ENCODE assay signal across 9 cellular contexts in the genomic region with DNA sequence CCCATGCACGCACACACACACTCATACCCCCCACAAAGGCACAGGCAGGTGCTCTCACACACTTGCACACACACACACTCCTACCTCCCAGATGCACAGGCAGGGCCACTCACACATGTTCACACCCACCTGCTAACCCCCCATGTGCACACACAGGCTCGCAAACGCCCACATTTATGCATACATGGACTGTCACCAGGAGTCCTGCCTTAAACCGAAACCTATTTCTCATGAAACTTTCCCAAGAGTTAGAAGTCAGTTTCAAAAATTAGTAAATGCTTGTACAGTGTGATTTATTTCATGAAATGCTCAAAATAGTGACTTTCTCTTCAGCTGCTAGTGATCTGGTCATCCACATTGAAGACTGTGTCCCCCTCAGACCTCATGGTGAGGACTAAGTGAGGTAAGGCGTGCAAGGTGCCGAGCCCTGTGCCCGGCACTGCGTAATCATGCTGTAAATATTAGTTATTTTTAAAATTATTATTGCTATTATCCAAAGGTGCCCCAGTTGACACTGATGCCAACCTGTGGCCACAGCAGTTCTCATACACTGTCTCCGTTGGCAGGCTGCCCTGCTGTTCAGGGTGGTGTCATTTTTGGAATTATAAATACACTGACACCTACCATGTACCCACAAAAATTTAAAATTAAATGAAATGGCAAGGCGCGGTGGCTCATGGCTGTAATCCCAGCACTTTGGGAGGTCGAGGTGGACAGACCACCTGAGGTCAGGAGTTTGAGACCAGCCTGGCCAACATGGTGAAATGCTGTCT. TPM values are rescaled to one million over a fixed set of nuclear protein-coding genes. Genes with fewer than 3 reads are reported as not detected.
DNase-seq lines count a peak whose midpoint lies in the region; ATAC-seq, FAIRE-seq and TF ChIP-seq lines count a peak whose summit lies in the region.
"Had no signal": no experiment of that assay in that cellular context is flagged by ENCODE, and none has a peak within 500 bp of the region (broad histone marks: within the 10 kb centered on the region; RNA-seq: fewer than 3 reads in every experiment).

No MANE protein-coding gene starts in this region.

- ATAC-seq in left ventricle myocardium superior: no peak
- ATAC-seq in Right ventricle myocardium superior (ENCODE audit: poor library complexity): no peak
- peak; percentile 52 for ATAC-seq in GM12878

- H3K4me1 Mint-ChIP-seq in IgD-negative memory B cell: peaks cover 22 to 47% (median 28%) of the 10 kb centered on the region in 3 donors

- peak overlapping the region; percentile 41 to 82 (median 68) for H3K4me3 Mint-ChIP-seq in IgD-negative memory B cell

- POLR2A ChIA-PET in GM12878 (lab: Charles Lee): interaction anchor here (0.5 to 3.9 kb wide), 7 partner anchors 10 to 240 kb away, joined by 3 to 88 read pairs (median 4); partner anchors contain the start of genes CNNM3 and CNNM4

- intact Hi-C loops in left ventricle myocardium superior (cut with micrococcal nuclease) (no loop called here), Right ventricle myocardium superior (cut with DNase I) (no loop called here), GM12878 (cut with micrococcal nuclease; ENCODE audit: unreplicated experiment) (no loop called here), transverse colon (cut with DNase I; ENCODE audit: low total_unique reads) (no loop called here)

- no peak; the same call in 1 of the 2 replicates for TF ChIP-seq RAD21 in GM12878 (IDR thresholded peaks at IDR 0.05; ENCODE audit: insufficient read depth, low read depth, low read length)

- DNase-seq in left ventricle myocardium superior (peak; percentile 66), Right ventricle myocardium superior (no peak), GM12878 (ENCODE audit: low read depth, low spot score) (peak; percentile 73), transverse colon (no peak), amygdala (lab: John Stamatoyannopoulos, UW) (no peak), NCI-H446 (lab: John Stamatoyannopoulos, UW) (no peak), D341Med (ENCODE audit: low spot score) (no peak)

- no peak for TF ChIP-seq CTCF in GM12878 (IDR thresholded peaks at IDR 0.05 in 2 of 3, conservative IDR thresholded peaks at IDR 0.05 in 1 of 3; ENCODE audit: control insufficient read depth in 2 of 3, extremely low read depth in 1 of 3, insufficient read depth in 1 of 3, low read depth in 3 of 3, low read length in 3 of 3)
- no peak for TF ChIP-seq CTCF in transverse colon (IDR thresholded peaks at IDR 0.05)

- H3K4me2 ChIP-seq in GM12878 (ENCODE audit: control insufficient read depth, insufficient read depth): peak overlapping the region; percentile 73

- H2AFZ ChIP-seq in GM12878 (ENCODE audit: control insufficient read depth, low read depth, low read length): no peak overlapping the region

- H3K36me3 Mint-ChIP-seq in IgD-negative memory B cell: peaks cover 3% of the 10 kb centered on the region

- RAD21 ChIA-PET in GM12878 (lab: Charles Lee; ENCODE audit: unreplicated experiment): interaction anchor here (0.9 to 3.7 kb wide), 9 partner anchors 8 to 245 kb away, joined by 3 to 92 read pairs (median 4); partner anchors contain the start of genes ANKRD39, CNNM3 and CNNM4

- peak overlapping the region; percentile 4 to 95 (median 90) for H3K27ac Mint-ChIP-seq in IgD-negative memory B cell

- no peaks in the 10 kb centered on the region for H3K9me3 Mint-ChIP-seq in IgD-negative memory B cell

- in situ Hi-C loops in GM12878 (cut with MboI) (no loop called here), transverse colon (cut with MboI; ENCODE audit: low pct_ligation_motif_present in 1 of 4, low pct_unique_long_range_greater_than_20kb in 1 of 4, low sequenced_read_pairs in 3 of 4) (no loop called here)

- TF ChIP-seq EP300 in GM12878 (IDR thresholded peaks at IDR 0.05; ENCODE audit: borderline replicate concordance in 1 of 2, control insufficient read depth in 1 of 2, low read depth in 2 of 2, low read length in 2 of 2) (no peak), transverse colon (IDR thresholded peaks at IDR 0.05; ENCODE audit: low read depth) (no peak)

- SMC1A ChIA-PET in GM12878 (lab: Charles Lee; ENCODE audit: uncharacterized antibody, unreplicated experiment): interaction anchor here (0.7 to 7.7 kb wide), 6 partner anchors 10 to 428 kb away, joined by 3 to 100 read pairs (median 6); partner anchors contain the start of gene CNNM4

- H3K4me3 ChIP-seq in GM12878 (peak overlapping the region; percentile 44; the same call in 1 of the 2 replicates), transverse colon (peak overlapping the region in 1 of 4 donors; percentile 28)
- H3K4me3 ChIP-seq: SJSA1 had no signal

- no peak; the same call in 1 of the 2 replicates for TF ChIP-seq POLR2A in GM12878 (IDR thresholded peaks at IDR 0.05; ENCODE audit: low read depth, low read length)
- no peak for TF ChIP-seq POLR2A in transverse colon (IDR thresholded peaks at IDR 0.05)

- H4K20me1 ChIP-seq in GM12878 (ENCODE audit: control insufficient read depth, insufficient read depth): no peaks in the 10 kb centered on the region

- peak; percentile 82 for FAIRE-seq in GM12878 (lab: Jason Lieb, UNC)

- CTCF ChIA-PET in GM12878 (lab: Yijun Ruan, JAX): interaction anchor here (0.7 to 7.6 kb wide), 12 partner anchors 11 to 449 kb away, joined by 3 to 153 read pairs (median 4); partner anchors contain the start of genes ANKRD39, CNNM3 and CNNM4

- peaks cover 26% of the 10 kb centered on the region for H3K79me2 ChIP-seq in GM12878 (ENCODE audit: control insufficient read depth, insufficient read depth, low read length)

- H3K9ac ChIP-seq in GM12878 (ENCODE audit: control insufficient read depth, insufficient read depth, low read length): no peak overlapping the region

- H3K9me3 ChIP-seq in GM12878 (replicated peaks; ENCODE audit: control insufficient read depth, insufficient read depth, low read length): no peaks in the 10 kb centered on the region
- H3K9me3 ChIP-seq in transverse colon: no peaks in the 10 kb centered on the region
- H3K9me3 ChIP-seq: SJSA1 had no signal

- H3K27me3 Mint-ChIP-seq in IgD-negative memory B cell: no peaks in the 10 kb centered on the region

- BruUV-seq in GM12878 (replicated peaks; lab: Mats Ljungman, UMichigan): no TSS peak

- H3K27ac ChIP-seq in GM12878 (ENCODE audit: control insufficient read depth, insufficient read depth) (peak overlapping the region; percentile 71), transverse colon (peak overlapping the region in 3 of 4 donors; percentile 27 to 89 (median 45))
- H3K27ac ChIP-seq: SJSA1 had no signal

- no peaks in the 10 kb centered on the region; a peak in 2 of 4 replicates for H3K36me3 ChIP-seq in GM12878 (ENCODE audit: control insufficient read depth in 2 of 2, insufficient read depth in 2 of 2, low read length in 1 of 2)
- H3K36me3 ChIP-seq in transverse colon: no peaks in the 10 kb centered on the region
- H3K36me3 ChIP-seq: SJSA1 had no signal

- H3K27me3 ChIP-seq in GM12878 (replicated peaks in 1 of 2; ENCODE audit: control insufficient read depth in 2 of 2, insufficient read depth in 2 of 2, low read length in 1 of 2) (no peaks in the 10 kb centered on the region), transverse colon (no peaks in the 10 kb centered on the region)
- H3K27me3 ChIP-seq: SJSA1 had no signal

- H3K4me1 ChIP-seq in GM12878 (ENCODE audit: control insufficient read depth, insufficient read depth, low read length): peaks cover 59% of the 10 kb centered on the region
- H3K4me1 ChIP-seq in transverse colon: peaks cover 15 to 75% (median 53%) of the 10 kb centered on the region in 4 donors

- WGBS in GM12878 (ENCODE audit: insufficient coverage, insufficient replicate concordance, low lambda C conversion rate, missing lambda C conversion rate): 9% methylated on average over 12 of the region's 12 CpGs
- 69 to 83% methylated on average over 5 to 12 of the region's 12 CpGs for WGBS in transverse colon (ENCODE audit: low coverage in 1 of 2), 2 donors

RNA-seq across cellular contexts. Expression of gene CNNM4, which starts 12.4 kb away (rescaled TPM):
- 30.8 TPM for total RNA-seq in left ventricle myocardium superior
- 31.4 TPM for total RNA-seq in Right ventricle myocardium superior
- 7.9 TPM for polyA plus RNA-seq in IgD-negative memory B cell
- 38.9 and 42.1 TPM in 2 replicates for total RNA-seq in GM12878 (2013; cell fraction: nucleolus; rRNA removed)
- 6.6 and 9.0 TPM in 2 replicates for total RNA-seq in GM12878 (2014; rRNA removed)
- 6.4 and 7.2 TPM in 2 replicates for total RNA-seq in GM12878 (2014; rRNA removed; fragmentation: Illumina TruSeq; extraction: Trizol)
- total RNA-seq in GM12878 (2021): 13.8 and 14.4 TPM in 2 replicates
- 7.6 TPM for polyA plus RNA-seq in GM12878 (2011; ENCODE audit: low read depth)
- polyA plus RNA-seq in GM12878 (2011; rRNA removed): 5.3 and 10.1 TPM in 2 replicates
- 13.4 and 15.7 TPM in 2 replicates for polyA plus RNA-seq in GM12878 (2011; cell fraction: cytosol; rRNA removed)
- polyA plus RNA-seq in GM12878 (2011; cell fraction: nucleus; rRNA removed): 14.4 and 17.6 TPM in 2 replicates
- polyA plus RNA-seq in GM12878 (2012): 11.7 and 18.3 TPM in 2 replicates
- 12.6 and 13.7 TPM in 2 replicates for polyA plus RNA-seq in GM12878 (2014; fragmentation: Illumina TruSeq; extraction: Trizol)
- polyA plus RNA-seq in GM12878 (2014; fragmentation: Nextera tagmentation; extraction: Ambion mirVana): 1 to 10 TPM; 2.4 to 2.8 TPM
- 10.1 and 10.4 TPM in 2 replicates for polyA plus RNA-seq in GM12878 (2014; rRNA removed)
- polyA plus RNA-seq in GM12878 (2016; fragmentation: Nextera tagmentation; extraction: Ambion mirVana): 1 to 10 TPM; 2.7 to 7.2 TPM
- polyA minus RNA-seq in GM12878 (2011; rRNA and poly(A)+ RNA removed): 16.5 and 23.7 TPM in 2 replicates
- 8.3 and 10.2 TPM in 2 replicates for polyA minus RNA-seq in GM12878 (2011; cell fraction: cytosol; rRNA and poly(A)+ RNA removed)
- 10.4 and 13.0 TPM in 2 replicates for polyA minus RNA-seq in GM12878 (2011; cell fraction: nucleus; rRNA and poly(A)+ RNA removed)
- 100 to 1,000 TPM in 1 of 4 donors, 10 to 100 TPM in 3; 66.5 to 134 (median 85.7) TPM for total RNA-seq in transverse colon

RNA-seq across cellular contexts. Expression of gene LMAN2L, which starts 33.2 kb away (rescaled TPM):
- total RNA-seq in left ventricle myocardium superior (25.5 TPM), Right ventricle myocardium superior (25.7 TPM), GM12878 (2014; rRNA removed) (8.7 and 9.3 TPM in 2 replicates), GM12878 (2014; rRNA removed; fragmentation: Illumina TruSeq; extraction: Trizol) (6.1 and 6.7 TPM in 2 replicates), GM12878 (2021) (5.7 and 5.8 TPM in 2 replicates), transverse colon (10 to 100 TPM; 16.7 to 27.3 (median 19.0) TPM)
- polyA plus RNA-seq in IgD-negative memory B cell (19.1 TPM), GM12878 (2011; rRNA removed) (12.8 and 13.1 TPM in 2 replicates), GM12878 (2014; fragmentation: Illumina TruSeq; extraction: Trizol) (7.9 and 9.1 TPM in 2 replicates), GM12878 (2014; fragmentation: Nextera tagmentation; extraction: Ambion mirVana) (10 to 100 TPM; 12.1 to 15.1 TPM), GM12878 (2014; rRNA removed) (8.8 and 8.9 TPM in 2 replicates), GM12878 (2016; fragmentation: Nextera tagmentation; extraction: Ambion mirVana) (10 to 100 TPM; 14.0 to 16.3 TPM)
- total RNA-seq in GM12878 (2013; cell fraction: nucleolus; rRNA removed): 16.0 and 16.7 TPM in 2 replicates
- polyA plus RNA-seq in GM12878 (2011; ENCODE audit: low read depth): 5.9 TPM
- 10.7 and 11.3 TPM in 2 replicates for polyA plus RNA-seq in GM12878 (2011; cell fraction: cytosol; rRNA removed)
- 7.2 and 10.9 TPM in 2 replicates for polyA plus RNA-seq in GM12878 (2011; cell fraction: nucleus; rRNA removed)
- polyA plus RNA-seq in GM12878 (2012): 7.0 and 8.4 TPM in 2 replicates
- polyA minus RNA-seq in GM12878 (2011; rRNA and poly(A)+ RNA removed): 8.3 and 13.1 TPM in 2 replicates
- 2.0 and 2.9 TPM in 2 replicates for polyA minus RNA-seq in GM12878 (2011; cell fraction: cytosol; rRNA and poly(A)+ RNA removed)
- 3.3 and 6.4 TPM in 2 replicates for polyA minus RNA-seq in GM12878 (2011; cell fraction: nucleus; rRNA and poly(A)+ RNA removed)

RNA-seq across cellular contexts. Expression of gene CNNM3, which starts 43.0 kb away (rescaled TPM):
- total RNA-seq in left ventricle myocardium superior (16.8 TPM), Right ventricle myocardium superior (13.5 TPM), GM12878 (2014; rRNA removed) (4.0 and 4.7 TPM in 2 replicates), GM12878 (2014; rRNA removed; fragmentation: Illumina TruSeq; extraction: Trizol) (2.8 and 3.2 TPM in 2 replicates), GM12878 (2021) (14.3 and 14.9 TPM in 2 replicates), transverse colon (10 to 100 TPM; 14.2 to 54.3 (median 22.3) TPM)
- polyA plus RNA-seq in IgD-negative memory B cell (3.5 TPM), GM12878 (2011; rRNA removed) (3.2 and 9.6 TPM in 2 replicates), GM12878 (2014; fragmentation: Illumina TruSeq; extraction: Trizol) (1.8 and 7.9 TPM in 2 replicates), GM12878 (2014; fragmentation: Nextera tagmentation; extraction: Ambion mirVana) (1 to 10 TPM in 1 of 2 experiments, under 1 TPM in 1; 0.72 to 1.9 TPM), GM12878 (2014; rRNA removed) (7.6 and 9.5 TPM in 2 replicates), GM12878 (2016; fragmentation: Nextera tagmentation; extraction: Ambion mirVana) (1 to 10 TPM; 2.6 to 3.0 TPM)
- 20.3 and 22.8 TPM in 2 replicates for total RNA-seq in GM12878 (2013; cell fraction: nucleolus; rRNA removed)
- 3.6 TPM for polyA plus RNA-seq in GM12878 (2011; ENCODE audit: low read depth)
- polyA plus RNA-seq in GM12878 (2011; cell fraction: cytosol; rRNA removed): 12.6 and 16.8 TPM in 2 replicates
- 28.6 and 33.7 TPM in 2 replicates for polyA plus RNA-seq in GM12878 (2011; cell fraction: nucleus; rRNA removed)
- polyA plus RNA-seq in GM12878 (2012): 7.6 and 8.5 TPM in 2 replicates
- 15.1 and 29.7 TPM in 2 replicates for polyA minus RNA-seq in GM12878 (2011; rRNA and poly(A)+ RNA removed)
- 14.7 and 16.7 TPM in 2 replicates for polyA minus RNA-seq in GM12878 (2011; cell fraction: cytosol; rRNA and poly(A)+ RNA removed)
- 10.8 and 21.8 TPM in 2 replicates for polyA minus RNA-seq in GM12878 (2011; cell fraction: nucleus; rRNA and poly(A)+ RNA removed)

Comparison
In these comparisons a context has a peak if more than half of its experiments do, and no peak if none do; other contexts are left out.
1. DNase-seq: peak in left ventricle myocardium superior (single experiment) and GM12878 (single experiment); none in Right ventricle myocardium superior (single experiment), transverse colon (single experiment), amygdala (0 of 56), NCI-H446 (0 of 2) and D341Med (single experiment).